Comparison of ENCODE assay signal across 23 cellular contexts in the genomic region with DNA sequence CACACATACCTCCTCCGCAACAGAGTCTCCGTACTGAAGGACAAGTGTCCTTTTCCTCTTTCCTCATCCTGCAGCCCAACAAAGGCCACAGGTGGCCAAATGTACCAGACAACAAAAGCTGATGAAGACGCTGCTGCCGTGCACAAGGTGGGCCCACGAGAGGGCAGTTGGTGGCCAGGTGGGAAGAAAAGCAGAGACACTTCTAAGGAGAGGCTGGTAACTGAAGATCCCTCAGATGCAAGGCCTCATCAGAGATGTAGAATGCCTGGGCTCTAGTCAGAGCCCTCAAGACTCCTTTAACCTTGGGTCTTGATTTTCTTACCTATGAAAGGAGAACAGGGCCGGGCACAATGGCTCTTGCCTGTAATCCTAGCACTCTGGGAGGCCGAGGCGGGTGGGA.
"Had no signal": no experiment of that assay in that cellular context is flagged by ENCODE, and none has a peak within 500 bp of the region (broad histone marks: within the 10 kb centered on the region; RNA-seq: fewer than 3 reads in every experiment).

No MANE protein-coding gene starts in this region.

- H3K4me1 ChIP-seq: prostate gland, uterus had no signal

- FAIRE-seq: keratinocyte had no signal

- ATAC-seq: effector memory CD8-positive, alpha-beta T cell; gastrocnemius medialis; mucosa of descending colon; natural killer cell treated with Interleukin-12 subunit alpha and Interleukin-12 subunit beta and Interleukin-15 and Interleukin-18, amount 100 ng/mL, for 72 hours; stimulated activated effector memory CD8-positive, alpha-beta T cell treated with anti-CD3 and anti-CD28 coated beads, Interleukin-12 subunit alpha, Interleukin-12 subunit beta, amount 100 ng/mL, for 72 hours had no signal

- H3K4me3 ChIP-seq: gastrocnemius medialis, lung, mucosa of descending colon, prostate gland, right atrium auricular region, smooth muscle cell, stomach, tibial artery, upper lobe of left lung, uterus had no signal

- H3K9me3 ChIP-seq: gastrocnemius medialis, mucosa of descending colon, neutrophil, prostate gland, right atrium auricular region, stomach, tibial artery, upper lobe of left lung, uterus had no signal

- DNase-seq: cortex of kidney; effector memory CD8-positive, alpha-beta T cell; foreskin fibroblast; gastrocnemius medialis; head of caudate nucleus; mucosa of descending colon; naive B cell; stimulated activated CD4-positive, alpha-beta T cell treated with anti-CD3 and anti-CD28 coated beads, Interleukin-2, amount 100 ng/mL, for 24 hours; stimulated activated CD4-positive, alpha-beta T cell treated with anti-CD3 and anti-CD28 coated beads, Interleukin-4, amount 100 ng/mL, for 24 hours; stimulated activated naive CD4-positive, alpha-beta T cell treated with Interleukin-2 at 50 U/mL for 16 hours; stomach; tibial artery; uterus had no signal

- H3K27me3 ChIP-seq: gastrocnemius medialis, right atrium auricular region, stomach, upper lobe of left lung, uterus had no signal

- H3K36me3 ChIP-seq: gastrocnemius medialis, neutrophil, prostate gland, right atrium auricular region, stomach, tibial artery, upper lobe of left lung, uterus had no signal

- H3K27ac ChIP-seq: neutrophil, parathyroid adenoma, prostate gland, right atrium auricular region, stomach, tibial artery, upper lobe of left lung, uterus had no signal
